18 cellular contexts compared by ENCODE assay signal in the genomic region with DNA sequence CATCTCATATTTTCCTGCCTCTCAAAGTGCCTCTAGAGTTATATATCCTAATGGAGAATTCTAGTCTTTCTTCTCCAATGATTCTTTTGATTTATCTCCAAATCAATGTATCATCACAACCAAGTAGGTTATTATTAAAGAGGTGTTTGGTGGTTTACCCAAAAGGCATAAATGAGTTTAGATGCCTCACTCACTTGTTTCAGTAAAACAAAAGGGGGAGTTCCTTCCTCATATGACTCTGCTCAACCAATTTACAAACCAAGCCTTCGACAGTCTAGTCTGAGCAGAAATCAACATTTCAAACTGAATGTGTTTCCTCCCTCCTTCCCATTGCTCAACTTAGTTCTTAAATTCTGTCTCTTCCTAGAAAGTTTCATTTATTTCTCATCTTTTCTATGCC.
A peak's percentile ranks its signal among the peaks of the same experiment; 100 is the strongest.
DNase-seq lines count a peak whose midpoint lies in the region; ATAC-seq, FAIRE-seq and TF ChIP-seq lines count a peak whose summit lies in the region.
"Had no signal": no experiment of that assay in that cellular context is flagged by ENCODE, and none has a peak within 500 bp of the region (broad histone marks: within the 10 kb centered on the region; RNA-seq: fewer than 3 reads in every experiment).

No MANE protein-coding gene starts in this region.

- no peak overlapping the region for H3K4me3 Mint-ChIP-seq in activated CD4-positive, alpha-beta T cell treated with anti-CD3 and anti-CD28 coated beads for 36 hours
- no peak overlapping the region for H3K4me3 Mint-ChIP-seq in stimulated activated naive CD8-positive, alpha-beta T cell treated with anti-CD3 and anti-CD28 coated beads, Interleukin-15, amount 100 ng/mL, for 72 hours
- H3K4me3 Mint-ChIP-seq: CD4-positive, CD25-positive, alpha-beta regulatory T cell; HFFc6 had no signal

- no peak overlapping the region for H3K4me2 ChIP-seq in GM12878 (ENCODE audit: control insufficient read depth, insufficient read depth)

- no peak for TF ChIP-seq POLR2A in GM12878 (IDR thresholded peaks at IDR 0.05; ENCODE audit: low read depth, low read length)

- POLR2A ChIA-PET in activated CD4-positive, alpha-beta T cell treated with anti-CD3 and anti-CD28 coated beads for 36 hours (lab: Charles Lee): no interaction called here
- POLR2A ChIA-PET in GM12878 (lab: Charles Lee): no interaction called here

- H4K20me1 ChIP-seq in GM12878 (ENCODE audit: control insufficient read depth, insufficient read depth): no peaks in the 10 kb centered on the region
- H4K20me1 ChIP-seq: BLaER1 treated with 17β-estradiol and CSF1 and Interleukin-3, amounts not matched to agents 10 nM and 100 nM had no signal

- peaks cover 88% of the 10 kb centered on the region for H3K79me2 ChIP-seq in GM12878 (ENCODE audit: control insufficient read depth, insufficient read depth, low read length)

- H2AFZ ChIP-seq in GM12878 (ENCODE audit: control insufficient read depth, low read depth, low read length): no peak overlapping the region

- FAIRE-seq in GM12878 (lab: Jason Lieb, UNC): no peak
- FAIRE-seq: GM12891, GM19239, HepG2, HTR-8/SVneo had no signal

- CTCF ChIA-PET in activated CD4-positive, alpha-beta T cell treated with anti-CD3 and anti-CD28 coated beads for 36 hours (lab: Charles Lee): interaction anchor here (0.7 kb wide), 1 partner anchor 28 kb away, joined by 3 read pairs; no protein-coding TSS in a partner anchor
- CTCF ChIA-PET in GM12878 (lab: Yijun Ruan, JAX): interaction anchor here (1.1 to 1.5 kb wide), 2 partner anchors 83 to 87 kb away, joined by 3 to 9 read pairs; no protein-coding TSS in a partner anchor

- TF ChIP-seq EP300 in GM12878 (IDR thresholded peaks at IDR 0.05; ENCODE audit: borderline replicate concordance in 1 of 2, control insufficient read depth in 1 of 2, low read depth in 2 of 2, low read length in 2 of 2): no peak

- H3K27ac ChIP-seq in GM12878 (ENCODE audit: control insufficient read depth, insufficient read depth): peak overlapping the region; percentile 39; the same call in 1 of the 2 replicates
- H3K27ac ChIP-seq: BLaER1 treated with 17β-estradiol and CSF1 and Interleukin-3, amounts not matched to agents 10 nM and 100 nM had no signal

- peak; percentile 47 for ATAC-seq in activated CD4-positive, alpha-beta T cell treated with anti-CD3 and anti-CD28 coated beads for 36 hours
- ATAC-seq in stimulated activated naive CD8-positive, alpha-beta T cell treated with anti-CD3 and anti-CD28 coated beads, Interleukin-15, amount 100 ng/mL, for 72 hours: peak; percentile 59
- no peak for ATAC-seq in stimulated activated naive CD8-positive, alpha-beta T cell treated with anti-CD3 and anti-CD28 coated beads, Interleukin-15, Interleukin-2, amounts not matched to agents 100 U/mL and 50 U/mL, for 24 hours
- ATAC-seq in GM12878: no peak
- no peak for ATAC-seq in GM19395 (IDR thresholded peaks at IDR 0.05; ENCODE audit: unreplicated experiment)
- ATAC-seq in GM21447 (IDR thresholded peaks at IDR 0.05; ENCODE audit: unreplicated experiment): no peak
- ATAC-seq: HepG2 had no signal

- WGBS in GM12878 (ENCODE audit: insufficient coverage, insufficient replicate concordance, low lambda C conversion rate, missing lambda C conversion rate): 9% methylated on average over 1 of the region's 1 CpG

- TF ChIP-seq RAD21 in GM12878 (IDR thresholded peaks at IDR 0.05; ENCODE audit: insufficient read depth, low read depth, low read length): no peak

- H3K4me1 ChIP-seq in GM12878 (ENCODE audit: control insufficient read depth, insufficient read depth, low read length): peaks cover 55% of the 10 kb centered on the region

- in situ Hi-C loops in GM12878 (cut with MboI): no loop called here

- DNase-seq in activated CD4-positive, alpha-beta T cell treated with anti-CD3 and anti-CD28 coated beads for 36 hours: no peak
- DNase-seq in activated CD4-positive, alpha-beta T cell treated with anti-CD3 and anti-CD28 coated beads for 1 hour: no peak
- no peak for DNase-seq in stimulated activated naive CD8-positive, alpha-beta T cell treated with anti-CD3 and anti-CD28 coated beads, Interleukin-15, amount 100 ng/mL, for 72 hours
- no peak for DNase-seq in stimulated activated naive CD8-positive, alpha-beta T cell treated with anti-CD3 and anti-CD28 coated beads, Interleukin-15, Interleukin-2, amounts not matched to agents 100 U/mL and 50 U/mL, for 24 hours
- no peak for DNase-seq in GM12878 (ENCODE audit: low read depth, low spot score)
- DNase-seq: ACHN; Calu3; CD4-positive, CD25-positive, alpha-beta regulatory T cell; DMS 273 treated with DMSO at 0.1 percent for 48 hours; HCEC 1CT; HFFc6 had no signal

- peaks cover 16% of the 10 kb centered on the region for H3K9me3 Mint-ChIP-seq in activated CD4-positive, alpha-beta T cell treated with anti-CD3 and anti-CD28 coated beads for 36 hours (ENCODE audit: low read depth)
- H3K9me3 Mint-ChIP-seq in stimulated activated naive CD8-positive, alpha-beta T cell treated with anti-CD3 and anti-CD28 coated beads, Interleukin-15, amount 100 ng/mL, for 72 hours: peaks cover 13 to 25% of the 10 kb centered on the region in 2 donors
- H3K9me3 Mint-ChIP-seq: HFFc6 had no signal

- H3K27ac Mint-ChIP-seq in activated CD4-positive, alpha-beta T cell treated with anti-CD3 and anti-CD28 coated beads for 36 hours: no peak overlapping the region
- no peak overlapping the region for H3K27ac Mint-ChIP-seq in stimulated activated naive CD8-positive, alpha-beta T cell treated with anti-CD3 and anti-CD28 coated beads, Interleukin-15, amount 100 ng/mL, for 72 hours
- H3K27ac Mint-ChIP-seq: HFFc6 had no signal

- no peak overlapping the region for H3K9ac ChIP-seq in GM12878 (ENCODE audit: control insufficient read depth, insufficient read depth, low read length)
- H3K9ac ChIP-seq: BLaER1 treated with 17β-estradiol and CSF1 and Interleukin-3, amounts not matched to agents 10 nM and 100 nM had no signal

- no peaks in the 10 kb centered on the region for H3K27me3 ChIP-seq in GM12878 (replicated peaks in 1 of 2; ENCODE audit: control insufficient read depth in 2 of 2, insufficient read depth in 2 of 2, low read length in 1 of 2)
- H3K27me3 ChIP-seq: BLaER1 treated with 17β-estradiol and CSF1 and Interleukin-3, amounts not matched to agents 10 nM and 100 nM had no signal

- SMC1A ChIA-PET in GM12878 (lab: Charles Lee; ENCODE audit: uncharacterized antibody, unreplicated experiment): interaction anchor here (1.1 to 7.5 kb wide), 4 partner anchors 14 to 108 kb away, joined by 3 to 89 read pairs (median 37); no protein-coding TSS in a partner anchor

- BruUV-seq in GM12878 (replicated peaks; lab: Mats Ljungman, UMichigan): no TSS peak

- H3K36me3 ChIP-seq in GM12878 (ENCODE audit: control insufficient read depth in 2 of 2, insufficient read depth in 2 of 2, low read length in 1 of 2): peaks cover 1 to 17% of the 10 kb centered on the region in 2 experiments; a peak in 3 of 4 replicates
- H3K36me3 ChIP-seq: BLaER1 treated with 17β-estradiol and CSF1 and Interleukin-3, amounts not matched to agents 10 nM and 100 nM had no signal

- H3K36me3 Mint-ChIP-seq in activated CD4-positive, alpha-beta T cell treated with anti-CD3 and anti-CD28 coated beads for 36 hours (ENCODE audit: low read depth): peaks cover 33% of the 10 kb centered on the region

- no peak overlapping the region for H3K4me3 ChIP-seq in GM12878
- H3K4me3 ChIP-seq: BLaER1 treated with 17β-estradiol and CSF1 and Interleukin-3, amounts not matched to agents 10 nM and 100 nM had no signal

- peaks cover 15% of the 10 kb centered on the region for H3K9me3 ChIP-seq in GM12878 (replicated peaks; ENCODE audit: control insufficient read depth, insufficient read depth, low read length)

- no peak for TF ChIP-seq CTCF in GM12878 (IDR thresholded peaks at IDR 0.05 in 2 of 3, conservative IDR thresholded peaks at IDR 0.05 in 1 of 3; ENCODE audit: control insufficient read depth in 2 of 3, extremely low read depth in 1 of 3, insufficient read depth in 1 of 3, low read depth in 3 of 3, low read length in 3 of 3)

- H3K4me1 Mint-ChIP-seq in activated CD4-positive, alpha-beta T cell treated with anti-CD3 and anti-CD28 coated beads for 36 hours: peaks cover 45% of the 10 kb centered on the region
- H3K4me1 Mint-ChIP-seq in stimulated activated naive CD8-positive, alpha-beta T cell treated with anti-CD3 and anti-CD28 coated beads, Interleukin-15, amount 100 ng/mL, for 72 hours: peaks cover 23% of the 10 kb centered on the region

- no peaks in the 10 kb centered on the region for H3K27me3 Mint-ChIP-seq in activated CD4-positive, alpha-beta T cell treated with anti-CD3 and anti-CD28 coated beads for 36 hours
- no peaks in the 10 kb centered on the region for H3K27me3 Mint-ChIP-seq in stimulated activated naive CD8-positive, alpha-beta T cell treated with anti-CD3 and anti-CD28 coated beads, Interleukin-15, amount 100 ng/mL, for 72 hours
- H3K27me3 Mint-ChIP-seq: CD4-positive, CD25-positive, alpha-beta regulatory T cell had no signal

- RAD21 ChIA-PET in GM12878 (lab: Charles Lee; ENCODE audit: unreplicated experiment): no interaction called here

- intact Hi-C loops in activated CD4-positive, alpha-beta T cell treated with anti-CD3 and anti-CD28 coated beads for 36 hours (cut with DNase I, micrococcal nuclease): no loop called here
- intact Hi-C loops in GM12878 (cut with micrococcal nuclease; ENCODE audit: unreplicated experiment): loop anchor here (10.0 kb wide), 1 partner anchor 221 kb away; no protein-coding TSS in a partner anchor

TF ChIP-seq in GM12878, 131 proteins besides CTCF, POLR2A, EP300 and RAD21 (continues in another document):
- TF ChIP-seq RBBP5 (conservative IDR thresholded peaks at IDR 0.05) (no peak), MEF2A (IDR thresholded peaks at IDR 0.05; ENCODE audit: insufficient read depth, low read depth, low read length) (no peak), MYB (IDR thresholded peaks at IDR 0.05; ENCODE audit: borderline replicate concordance, low read depth, low read length) (no peak), SREBF2 (IDR thresholded peaks at IDR 0.05; ENCODE audit: low read length) (no peak), SMAD5 (IDR thresholded peaks at IDR 0.05; ENCODE audit: low read depth) (no peak)

Comparison
In these comparisons a context has a peak if more than half of its experiments do, and no peak if none do; other contexts are left out.
1. ATAC-seq: peak in activated CD4-positive, alpha-beta T cell treated with anti-CD3 and anti-CD28 coated beads for 36 hours (single experiment) and stimulated activated naive CD8-positive, alpha-beta T cell treated with anti-CD3 and anti-CD28 coated beads, Interleukin-15, amount 100 ng/mL, for 72 hours (single experiment); none in stimulated activated naive CD8-positive, alpha-beta T cell treated with anti-CD3 and anti-CD28 coated beads, Interleukin-15, Interleukin-2, amounts not matched to agents 100 U/mL and 50 U/mL, for 24 hours (single experiment), GM12878 (single experiment), GM19395 (single experiment) and GM21447 (single experiment).